8 cellular contexts compared by ENCODE assay signal in the genomic region with DNA sequence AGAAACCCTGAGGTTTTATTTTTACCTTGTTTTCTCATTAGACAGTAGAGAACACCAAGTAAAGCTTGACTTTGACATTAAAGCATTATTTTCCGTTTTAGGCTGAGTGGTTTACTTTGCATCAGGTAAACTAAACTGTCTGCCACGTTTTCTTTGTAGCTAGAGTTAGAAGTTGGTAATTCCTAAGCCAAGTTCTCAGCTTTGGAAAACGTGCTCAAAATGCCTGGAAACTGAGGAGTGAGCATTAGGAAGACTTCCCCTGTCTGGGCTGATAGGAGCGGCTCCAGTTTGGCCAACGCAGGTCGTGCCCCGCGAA. TPM values are rescaled to one million over a fixed set of nuclear protein-coding genes. Genes with fewer than 3 reads are reported as not detected.
DNase-seq lines count a peak whose midpoint lies in the region; ATAC-seq, FAIRE-seq and TF ChIP-seq lines count a peak whose summit lies in the region.

No MANE protein-coding gene starts in this region.

- ATAC-seq in stimulated activated naive CD8-positive, alpha-beta T cell treated with anti-CD3 and anti-CD28 coated beads, Interleukin-15, amount 100 ng/mL, for 72 hours: no peak
- no peak for ATAC-seq in stimulated activated naive CD8-positive, alpha-beta T cell treated with anti-CD3 and anti-CD28 coated beads, Interleukin-15, Interleukin-2, amounts not matched to agents 100 U/mL and 50 U/mL, for 24 hours
- ATAC-seq in aorta (ENCODE audit: low FRiP score): no peak

- peak overlapping the region; percentile 60 to 64 for H3K4me3 ChIP-seq in esophagus (ENCODE audit: low read depth in 1 of 2, low read length in 2 of 2)
- peak overlapping the region; percentile 53 to 93 for H3K4me3 ChIP-seq in muscle layer of colon (ENCODE audit: low read depth in 1 of 2, low read length in 2 of 2)
- peak overlapping the region; percentile 80 to 99 for H3K4me3 ChIP-seq in aorta (ENCODE audit: low read length in 2 of 2)

- H3K4me1 Mint-ChIP-seq in stimulated activated naive CD8-positive, alpha-beta T cell treated with anti-CD3 and anti-CD28 coated beads, Interleukin-15, amount 100 ng/mL, for 72 hours: no peaks in the 10 kb centered on the region

- intact Hi-C loops in aorta (cut with DNase I): loop anchor here (2.0 to 5.0 kb wide), 4 partner anchors 33 to 138 kb away; partner anchors contain the start of genes ANKRD37 (in 1 of the 2) and CCDC110 (in 1 of the 2)

- no peak for TF ChIP-seq POLR2A in H54 (IDR thresholded peaks at IDR 0.05; ENCODE audit: low read depth, low read length)

- H3K9me3 Mint-ChIP-seq in stimulated activated naive CD8-positive, alpha-beta T cell treated with anti-CD3 and anti-CD28 coated beads, Interleukin-15, amount 100 ng/mL, for 72 hours: no peaks in the 10 kb centered on the region

- H3K27ac ChIP-seq in esophagus (ENCODE audit: low read depth in 2 of 2, low read length in 1 of 2): peak overlapping the region; percentile 90 to 91
- H3K27ac ChIP-seq in muscle layer of colon (ENCODE audit: low read depth, low read length): peak overlapping the region; percentile 79
- H3K27ac ChIP-seq in aorta (ENCODE audit: low read depth in 1 of 2, low read length in 2 of 2): peak overlapping the region; percentile 95 to 100

- no peak for FAIRE-seq in H54 (lab: Jason Lieb, UNC)

- H3K4me3 Mint-ChIP-seq in stimulated activated naive CD8-positive, alpha-beta T cell treated with anti-CD3 and anti-CD28 coated beads, Interleukin-15, amount 100 ng/mL, for 72 hours: peak overlapping the region; percentile 55 to 67

- peaks cover 24% of the 10 kb centered on the region for H3K27me3 Mint-ChIP-seq in stimulated activated naive CD8-positive, alpha-beta T cell treated with anti-CD3 and anti-CD28 coated beads, Interleukin-15, amount 100 ng/mL, for 72 hours

- 1 to 4% methylated on average over 8 of the region's 8 CpGs for WGBS in esophagus, 2 donors
- 0% methylated on average over 8 of the region's 8 CpGs for WGBS in aorta, 2 donors

- no peaks in the 10 kb centered on the region for H3K36me3 ChIP-seq in esophagus (ENCODE audit: control insufficient read depth in 2 of 2, insufficient read depth in 2 of 2, low read length in 1 of 2)
- H3K36me3 ChIP-seq in muscle layer of colon (ENCODE audit: insufficient read depth, low read length): peaks cover 6% of the 10 kb centered on the region
- no peaks in the 10 kb centered on the region for H3K36me3 ChIP-seq in aorta (ENCODE audit: control insufficient read depth in 1 of 2, insufficient read depth in 2 of 2, low read length in 1 of 2)

- no peak for DNase-seq in stimulated activated naive CD8-positive, alpha-beta T cell treated with anti-CD3 and anti-CD28 coated beads, Interleukin-15, amount 100 ng/mL, for 72 hours
- no peak for DNase-seq in stimulated activated naive CD8-positive, alpha-beta T cell treated with anti-CD3 and anti-CD28 coated beads, Interleukin-15, Interleukin-2, amounts not matched to agents 100 U/mL and 50 U/mL, for 24 hours
- DNase-seq in aorta (no peak), H54 (ENCODE audit: insufficient read length, low spot score) (no peak), A172 (ENCODE audit: low spot score) (no peak), NCI-H2029 (lab: John Stamatoyannopoulos, UW) (no peak)

- H3K27ac Mint-ChIP-seq in stimulated activated naive CD8-positive, alpha-beta T cell treated with anti-CD3 and anti-CD28 coated beads, Interleukin-15, amount 100 ng/mL, for 72 hours: no peak overlapping the region

- H3K4me1 ChIP-seq in esophagus (ENCODE audit: control insufficient read depth in 2 of 2, insufficient read depth in 2 of 2, low read length in 1 of 2): no peaks in the 10 kb centered on the region
- peaks cover 27% of the 10 kb centered on the region for H3K4me1 ChIP-seq in muscle layer of colon (ENCODE audit: insufficient read depth, low read length)
- peaks cover 0 to 2% of the 10 kb centered on the region in 2 donors for H3K4me1 ChIP-seq in aorta (ENCODE audit: control insufficient read depth in 1 of 2, insufficient read depth in 2 of 2, low read length in 2 of 2)

- H3K9me3 ChIP-seq in esophagus (ENCODE audit: control insufficient read depth in 2 of 2, insufficient read depth in 1 of 2, low read depth in 1 of 2, low read length in 1 of 2): no peaks in the 10 kb centered on the region
- H3K9me3 ChIP-seq in muscle layer of colon (ENCODE audit: low read length): no peaks in the 10 kb centered on the region
- H3K9me3 ChIP-seq in aorta (ENCODE audit: control insufficient read depth, low read length): no peaks in the 10 kb centered on the region

- peak overlapping the region; percentile 96 for H3K9ac ChIP-seq in muscle layer of colon (ENCODE audit: low read length)

- H3K27me3 ChIP-seq in esophagus (ENCODE audit: control insufficient read depth in 1 of 2, insufficient read depth in 2 of 2, low read length in 2 of 2): no peaks in the 10 kb centered on the region
- H3K27me3 ChIP-seq in muscle layer of colon (ENCODE audit: control insufficient read depth in 1 of 2, insufficient read depth in 2 of 2, low read length in 2 of 2): peaks cover 6 to 9% of the 10 kb centered on the region in 2 donors
- no peaks in the 10 kb centered on the region for H3K27me3 ChIP-seq in aorta (ENCODE audit: control insufficient read depth in 1 of 2, insufficient read depth in 2 of 2, low read length in 1 of 2)

RNA-seq across cellular contexts. Expression of gene PDLIM3, which starts 0.8 kb away (rescaled TPM):
- polyA plus RNA-seq in esophagus: 10 to 100 TPM; 24.2 to 62.8 TPM
- 100 to 1,000 TPM; 411 to 805 TPM for total RNA-seq in aorta
- polyA plus RNA-seq in aorta: 100 to 1,000 TPM; 299 to 481 TPM
- total RNA-seq in A172 (2014; rRNA removed; shearing (Covaris generic)): 6.0 and 10.3 TPM in 2 replicates

Comparison
In these comparisons a context has a peak if more than half of its experiments do, and no peak if none do; other contexts are left out.
1. RNA of gene PDLIM3, which starts 0.8 kb away (total RNA-seq): 411 to 805 TPM in aorta; 6.0 to 10.3 TPM in A172; every median in the first group is over 10 times any median in the second.
2. Peak in every context shown above with its lines, with median percentiles within 50 percentile points of each other: H3K27ac ChIP-seq and H3K4me3 ChIP-seq.